In the genomic region with DNA sequence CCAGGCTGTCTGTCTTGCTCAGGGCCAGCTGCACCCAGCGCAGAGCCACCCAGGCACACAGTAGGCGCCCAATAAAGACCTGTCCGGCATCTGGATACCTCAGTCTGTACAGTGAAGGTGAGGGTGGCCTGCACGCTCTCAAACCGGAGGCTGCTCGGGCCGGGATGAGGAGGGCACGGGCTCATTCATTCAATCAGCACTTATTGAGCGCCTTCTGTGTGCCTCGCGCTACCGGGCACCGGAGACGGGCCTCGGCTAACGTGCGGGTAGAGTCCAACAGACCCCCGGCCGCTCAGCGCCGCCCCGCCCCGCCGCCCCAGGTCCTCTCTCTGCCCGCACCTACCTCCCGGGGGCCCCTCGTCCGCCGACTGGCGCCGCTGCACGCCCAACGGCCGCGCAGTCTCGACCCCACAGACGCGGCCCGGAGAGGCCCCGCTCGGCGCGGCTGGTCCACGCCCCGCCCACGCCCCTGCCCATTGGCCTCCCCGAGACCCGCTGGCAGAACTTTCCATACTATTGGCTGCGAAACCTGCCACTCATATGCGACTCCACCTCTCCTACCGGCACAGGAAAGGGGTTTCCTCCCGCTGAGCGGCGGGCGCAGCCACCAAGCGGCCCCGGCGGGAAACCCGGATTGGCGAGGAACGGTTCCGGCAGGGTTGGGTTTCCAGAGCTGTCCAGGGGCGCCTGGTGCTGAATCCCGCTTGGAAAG, we compare ENCODE assay signal across 1 cellular context.
A peak's percentile ranks its signal among the peaks of the same experiment; 100 is the strongest.
TF ChIP-seq lines count a peak whose summit lies in the region.

TSS of gene SLC39A3 (minus strand) at position 416 of the 712 bp plus-strand sequence. CDS start 2,760 bp downstream, outside the sequence.

TF ChIP-seq in HepG2, 621 proteins besides CTCF, POLR2A, EP300 and RAD21 (continued from another document and continues in another):
- TF ChIP-seq HNF1A (IDR thresholded peaks at IDR 0.05; ENCODE audit: low read depth) (no peak), HNF1A (CRISPR knock-in tag; IDR thresholded peaks at IDR 0.05; ENCODE audit: borderline replicate concordance) (0 out of 2 replicates have a peak, but pooled peaks have one; percentile 13), WIZ (CRISPR knock-in tag; IDR thresholded peaks at IDR 0.05) (peak; percentile 99), ZNF501 (CRISPR knock-in tag; IDR thresholded peaks at IDR 0.05) (peak; percentile 100), ELF3 (CRISPR knock-in tag; IDR thresholded peaks at IDR 0.05) (peak; percentile 94), ZNF724P (CRISPR knock-in tag; IDR thresholded peaks at IDR 0.05; ENCODE audit: borderline replicate concordance) (peak; percentile 47; the same call in 1 of the 2 replicates), FIP1L1 (IDR thresholded peaks at IDR 0.05; ENCODE audit: borderline replicate concordance, insufficient read depth, low read depth, low read length) (0 out of 2 replicates have a peak, but pooled peaks have one; percentile 55), FUBP1 (CRISPR knock-in tag; IDR thresholded peaks at IDR 0.05; ENCODE audit: borderline replicate concordance) (no peak), ZBTB7B (CRISPR knock-in tag; IDR thresholded peaks at IDR 0.05) (peak; percentile 87), ZNF101 (CRISPR knock-in tag; IDR thresholded peaks at IDR 0.05; ENCODE audit: borderline replicate concordance, low read depth) (peak; percentile 53; the same call in 1 of the 2 replicates), MAF1 (CRISPR knock-in tag; IDR thresholded peaks at IDR 0.05; ENCODE audit: borderline replicate concordance) (peak; percentile 92; the same call in 1 of the 2 replicates), GLI4 (CRISPR knock-in tag; IDR thresholded peaks at IDR 0.05; ENCODE audit: borderline replicate concordance) (peak; percentile 68; the same call in 1 of the 2 replicates), ZNF567 (CRISPR knock-in tag; IDR thresholded peaks at IDR 0.05; ENCODE audit: borderline replicate concordance) (peak; percentile 81; the same call in 1 of the 2 replicates), ZNF768 (CRISPR knock-in tag; IDR thresholded peaks at IDR 0.05) (peak; percentile 89; the same call in 1 of the 2 replicates), NR0B2 (CRISPR knock-in tag; IDR thresholded peaks at IDR 0.05) (peak; percentile 89), ZNF280B (CRISPR knock-in tag; IDR thresholded peaks at IDR 0.05; ENCODE audit: borderline replicate concordance) (peak; percentile 97; the same call in 1 of the 2 replicates), ZNF225 (CRISPR knock-in tag; IDR thresholded peaks at IDR 0.05) (peak; percentile 91; the same call in 1 of the 2 replicates), MAFG (CRISPR knock-in tag; IDR thresholded peaks at IDR 0.05) (0 out of 2 replicates have a peak, but pooled peaks have one; percentile 31), DR1 (CRISPR knock-in tag; IDR thresholded peaks at IDR 0.05) (no peak), SETDB1 (CRISPR knock-in tag; IDR thresholded peaks at IDR 0.05; ENCODE audit: borderline replicate concordance) (peak; percentile 75; the same call in 1 of the 2 replicates), ZBTB49 (CRISPR knock-in tag; IDR thresholded peaks at IDR 0.05; ENCODE audit: borderline replicate concordance) (peak; percentile 95), ZC3H13 (CRISPR knock-in tag; IDR thresholded peaks at IDR 0.05) (peak; percentile 91), EHMT2 (IDR thresholded peaks at IDR 0.05; ENCODE audit: borderline replicate concordance, low read depth, low read length) (peak; percentile 100), NFE2L1 (CRISPR knock-in tag; IDR thresholded peaks at IDR 0.05; ENCODE audit: borderline replicate concordance) (no peak), MYNN (CRISPR knock-in tag; IDR thresholded peaks at IDR 0.05; ENCODE audit: low read depth) (peak; percentile 97; the same call in 1 of the 2 replicates)
- TF ChIP-seq, protein P1, sequence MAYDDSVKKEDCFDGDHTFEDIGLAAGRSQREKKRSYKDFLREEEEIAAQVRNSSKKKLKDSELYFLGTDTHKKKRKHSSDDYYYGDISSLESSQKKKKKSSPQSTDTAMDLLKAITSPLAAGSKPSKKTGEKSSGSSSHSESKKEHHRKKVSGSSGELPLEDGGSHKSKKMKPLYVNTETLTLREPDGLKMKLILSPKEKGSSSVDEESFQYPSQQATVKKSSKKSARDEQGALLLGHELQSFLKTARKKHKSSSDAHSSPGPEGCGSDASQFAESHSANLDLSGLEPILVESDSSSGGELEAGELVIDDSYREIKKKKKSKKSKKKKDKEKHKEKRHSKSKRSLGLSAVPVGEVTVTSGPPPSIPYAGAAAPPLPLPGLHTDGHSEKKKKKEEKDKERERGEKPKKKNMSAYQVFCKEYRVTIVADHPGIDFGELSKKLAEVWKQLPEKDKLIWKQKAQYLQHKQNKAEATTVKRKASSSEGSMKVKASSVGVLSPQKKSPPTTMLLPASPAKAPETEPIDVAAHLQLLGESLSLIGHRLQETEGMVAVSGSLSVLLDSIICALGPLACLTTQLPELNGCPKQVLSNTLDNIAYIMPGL (CRISPR knock-in tag; IDR thresholded peaks at IDR 0.05; ENCODE audit: borderline replicate concordance in 1 of 2, low read depth in 1 of 2) = peak; percentile 33 to 76; a peak in 2 of 4 replicates
- TF ChIP-seq, protein P2, sequence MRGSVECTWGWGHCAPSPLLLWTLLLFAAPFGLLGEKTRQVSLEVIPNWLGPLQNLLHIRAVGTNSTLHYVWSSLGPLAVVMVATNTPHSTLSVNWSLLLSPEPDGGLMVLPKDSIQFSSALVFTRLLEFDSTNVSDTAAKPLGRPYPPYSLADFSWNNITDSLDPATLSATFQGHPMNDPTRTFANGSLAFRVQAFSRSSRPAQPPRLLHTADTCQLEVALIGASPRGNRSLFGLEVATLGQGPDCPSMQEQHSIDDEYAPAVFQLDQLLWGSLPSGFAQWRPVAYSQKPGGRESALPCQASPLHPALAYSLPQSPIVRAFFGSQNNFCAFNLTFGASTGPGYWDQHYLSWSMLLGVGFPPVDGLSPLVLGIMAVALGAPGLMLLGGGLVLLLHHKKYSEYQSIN (CRISPR knock-in tag; IDR thresholded peaks at IDR 0.05; ENCODE audit: borderline replicate concordance) = no peak
- TF ChIP-seq, protein P3, sequence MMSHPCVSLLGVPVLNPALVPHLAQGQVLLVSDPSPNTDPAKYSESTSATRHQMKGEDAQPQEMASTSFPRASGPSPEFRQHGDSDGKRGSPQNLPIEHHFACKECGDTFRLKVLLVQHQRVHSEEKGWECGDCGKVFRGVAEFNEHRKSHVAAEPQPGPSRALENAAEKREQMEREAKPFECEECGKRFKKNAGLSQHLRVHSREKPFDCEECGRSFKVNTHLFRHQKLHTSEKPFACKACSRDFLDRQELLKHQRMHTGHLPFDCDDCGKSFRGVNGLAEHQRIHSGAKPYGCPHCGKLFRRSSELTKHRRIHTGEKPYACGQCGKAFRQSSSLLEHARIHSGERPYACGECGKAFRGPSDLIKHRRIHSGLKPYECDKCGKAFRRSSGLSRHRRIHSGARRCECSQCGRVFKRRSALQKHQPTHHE (CRISPR knock-in tag; IDR thresholded peaks at IDR 0.05; ENCODE audit: borderline replicate concordance) = peak; percentile 30; the same call in 1 of the 2 replicates
- TF ChIP-seq, protein P4, sequence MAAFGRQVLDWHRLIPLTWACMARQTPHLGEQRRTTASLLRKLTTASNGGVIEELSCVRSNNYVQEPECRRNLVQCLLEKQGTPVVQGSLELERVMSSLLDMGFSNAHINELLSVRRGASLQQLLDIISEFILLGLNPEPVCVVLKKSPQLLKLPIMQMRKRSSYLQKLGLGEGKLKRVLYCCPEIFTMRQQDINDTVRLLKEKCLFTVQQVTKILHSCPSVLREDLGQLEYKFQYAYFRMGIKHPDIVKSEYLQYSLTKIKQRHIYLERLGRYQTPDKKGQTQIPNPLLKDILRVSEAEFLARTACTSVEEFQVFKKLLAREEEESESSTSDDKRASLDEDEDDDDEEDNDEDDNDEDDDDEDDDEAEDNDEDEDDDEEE (CRISPR knock-in tag; IDR thresholded peaks at IDR 0.05) = peak; percentile 98
- TF ChIP-seq, protein P5, sequence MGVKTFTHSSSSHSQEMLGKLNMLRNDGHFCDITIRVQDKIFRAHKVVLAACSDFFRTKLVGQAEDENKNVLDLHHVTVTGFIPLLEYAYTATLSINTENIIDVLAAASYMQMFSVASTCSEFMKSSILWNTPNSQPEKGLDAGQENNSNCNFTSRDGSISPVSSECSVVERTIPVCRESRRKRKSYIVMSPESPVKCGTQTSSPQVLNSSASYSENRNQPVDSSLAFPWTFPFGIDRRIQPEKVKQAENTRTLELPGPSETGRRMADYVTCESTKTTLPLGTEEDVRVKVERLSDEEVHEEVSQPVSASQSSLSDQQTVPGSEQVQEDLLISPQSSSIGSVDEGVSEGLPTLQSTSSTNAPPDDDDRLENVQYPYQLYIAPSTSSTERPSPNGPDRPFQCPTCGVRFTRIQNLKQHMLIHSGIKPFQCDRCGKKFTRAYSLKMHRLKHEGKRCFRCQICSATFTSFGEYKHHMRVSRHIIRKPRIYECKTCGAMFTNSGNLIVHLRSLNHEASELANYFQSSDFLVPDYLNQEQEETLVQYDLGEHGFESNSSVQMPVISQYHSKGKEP (CRISPR knock-in tag; IDR thresholded peaks at IDR 0.05) = peak; percentile 98
